In the genomic region with DNA sequence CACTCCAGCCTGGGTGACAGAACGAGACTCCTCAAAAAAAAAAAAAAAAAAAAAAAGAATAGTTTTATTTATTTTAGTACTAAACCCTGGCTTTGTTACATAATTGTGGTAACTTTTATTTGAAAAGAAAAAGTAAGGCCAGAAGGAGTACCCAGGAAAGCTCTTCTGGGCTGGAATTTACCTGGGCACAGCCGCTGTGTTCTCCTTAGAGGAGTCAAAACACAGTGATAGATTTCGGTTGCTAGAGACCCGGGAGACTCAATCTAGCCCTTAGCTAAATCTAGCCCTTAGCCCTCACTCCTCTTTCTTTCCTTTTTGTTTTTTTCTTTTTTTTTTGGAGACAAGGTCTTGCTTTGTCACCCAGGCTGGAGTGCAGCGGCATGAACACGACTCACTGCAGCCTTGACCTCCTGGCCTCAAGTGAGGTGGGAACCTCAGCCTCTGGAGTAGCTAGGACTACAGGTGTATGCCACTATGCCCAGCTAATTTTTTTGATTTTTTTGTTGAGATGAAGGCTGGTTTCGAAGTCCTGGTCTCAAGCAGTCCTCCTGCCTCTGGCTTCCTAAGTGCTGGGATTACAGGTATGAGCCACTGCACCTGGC, we compare ENCODE assay signal across 16 cellular contexts. TPM values are rescaled to one million over a fixed set of nuclear protein-coding genes. Genes with fewer than 3 reads are reported as not detected.
DNase-seq lines count a peak whose midpoint lies in the region; ATAC-seq and TF ChIP-seq lines count a peak whose summit lies in the region.
"Had no signal": no experiment of that assay in that cellular context is flagged by ENCODE, and none has a peak within 500 bp of the region (broad histone marks: within the 10 kb centered on the region; RNA-seq: fewer than 3 reads in every experiment).

No MANE protein-coding gene starts in this region.

- H3K9me3 ChIP-seq in CD4-positive, alpha-beta memory T cell (ENCODE audit: control insufficient read depth in 1 of 2, low read length in 2 of 2) = no peaks in the 10 kb centered on the region
- H3K9me3 ChIP-seq in HCT116 (ENCODE audit: control insufficient read depth in 1 of 2, insufficient read depth in 1 of 2, low read depth in 1 of 2, low read length in 2 of 2) = no peaks in the 10 kb centered on the region
- H3K9me3 ChIP-seq in MM.1S (replicated peaks; ENCODE audit: insufficient read depth, low read length) = no peaks in the 10 kb centered on the region
- H3K9me3 ChIP-seq: MG63 had no signal

- no peak overlapping the region for H3K27ac ChIP-seq in CD4-positive, alpha-beta memory T cell (ENCODE audit: low read depth, low read length)
- H3K27ac ChIP-seq in HCT116 (ENCODE audit: low read depth, low read length) = no peak overlapping the region
- no peak overlapping the region for H3K27ac ChIP-seq in MM.1S (ENCODE audit: low read length)
- H3K27ac ChIP-seq: PC-9 had no signal

- intact Hi-C loops in CD4-positive, alpha-beta memory T cell (cut with micrococcal nuclease) = no loop called here
- intact Hi-C loops in HCT116 (cut with micrococcal nuclease) = no loop called here

- peak overlapping the region in 1 of 8 donors; percentile 54 for H3K4me3 Mint-ChIP-seq in CD4-positive, alpha-beta memory T cell
- peak overlapping the region in 4 of 5 donors; percentile 7 to 64 (median 33) for H3K4me3 Mint-ChIP-seq in immature natural killer cell
- H3K4me3 Mint-ChIP-seq in progenitor cell of endocrine pancreas (ENCODE audit: low read depth) = no peak overlapping the region
- H3K4me3 Mint-ChIP-seq: CD8-positive, alpha-beta T cell had no signal

- H2AFZ ChIP-seq in HCT116 (ENCODE audit: low read depth, low read length, poor library complexity, severe bottlenecking) = no peak overlapping the region
- H2AFZ ChIP-seq in MM.1S (ENCODE audit: low read length) = no peak overlapping the region
- H2AFZ ChIP-seq: PC-9 had no signal

- POLR2A ChIA-PET in CD4-positive, alpha-beta memory T cell (lab: Charles Lee; ENCODE audit: partially characterized antibody) = interaction anchor here (0.6 to 2.3 kb wide), 5 partner anchors 8 to 395 kb away, joined by 3 to 7 read pairs (median 3); no protein-coding TSS in a partner anchor
- POLR2A ChIA-PET in HCT116 (lab: Charles Lee) = interaction anchor here (0.7 to 0.8 kb wide), 3 partner anchors 8 to 42 kb away, joined by 3 to 4 read pairs (median 3); no protein-coding TSS in a partner anchor

- no peaks in the 10 kb centered on the region for H3K27me3 Mint-ChIP-seq in CD4-positive, alpha-beta memory T cell
- H3K27me3 Mint-ChIP-seq in immature natural killer cell (ENCODE audit: low read depth in 3 of 3) = peaks cover 2 to 11% (median 4%) of the 10 kb centered on the region in 3 donors
- H3K27me3 Mint-ChIP-seq in progenitor cell of endocrine pancreas = no peaks in the 10 kb centered on the region

- no peak overlapping the region for H3K4me3 ChIP-seq in CD4-positive, alpha-beta memory T cell (ENCODE audit: low read length in 2 of 2)
- no peak overlapping the region for H3K4me3 ChIP-seq in HCT116 (replicated peaks in 1 of 2; ENCODE audit: low read depth in 1 of 2, low read length in 2 of 2)
- no peak overlapping the region for H3K4me3 ChIP-seq in MM.1S (ENCODE audit: low read length)
- H3K4me3 ChIP-seq: HAP-1, K562, MG63, PC-9 had no signal

- H3K9me2 ChIP-seq in HCT116 (ENCODE audit: insufficient read depth) = no peaks in the 10 kb centered on the region
- no peaks in the 10 kb centered on the region for H3K9me2 ChIP-seq in MM.1S (replicated peaks; ENCODE audit: insufficient read depth, low read length)

- TF ChIP-seq POLR2A in HCT116 (IDR thresholded peaks at IDR 0.05; ENCODE audit: borderline replicate concordance, extremely low read depth, insufficient read depth, insufficient read length) = no peak

- H3K27ac Mint-ChIP-seq in CD4-positive, alpha-beta memory T cell = peak overlapping the region in 5 of 7 donors; percentile 30 to 92 (median 45)
- H3K27ac Mint-ChIP-seq in immature natural killer cell (peak overlapping the region; percentile 79 to 96 (median 88)), progenitor cell of endocrine pancreas (peak overlapping the region; percentile 22)

- RAD21 ChIA-PET in HCT116 (lab: Charles Lee; ENCODE audit: low non-redundant PET in 1 of 2, low total read pairs in 2 of 2, uncharacterized antibody in 2 of 2, unreplicated experiment in 2 of 2) = no interaction called here

- H3K27me3 ChIP-seq in CD4-positive, alpha-beta memory T cell (ENCODE audit: insufficient read depth, low read length) = no peaks in the 10 kb centered on the region
- H3K27me3 ChIP-seq in HCT116 (ENCODE audit: insufficient read depth, low read length) = no peaks in the 10 kb centered on the region
- no peaks in the 10 kb centered on the region for H3K27me3 ChIP-seq in MM.1S (replicated peaks; ENCODE audit: insufficient read depth, low read length)
- H3K27me3 ChIP-seq: MG63 had no signal

- H3K4me1 Mint-ChIP-seq in CD4-positive, alpha-beta memory T cell = peaks cover 45 to 83% (median 67%) of the 10 kb centered on the region in 4 donors
- H3K4me1 Mint-ChIP-seq in immature natural killer cell = peaks cover 81 to 89% of the 10 kb centered on the region in 2 donors
- peaks cover 4% of the 10 kb centered on the region for H3K4me1 Mint-ChIP-seq in progenitor cell of endocrine pancreas (ENCODE audit: low read depth)

- TF ChIP-seq CTCF in HCT116 (IDR thresholded peaks at IDR 0.05 in 2 of 3, conservative IDR thresholded peaks at IDR 0.05 in 1 of 3; ENCODE audit: borderline replicate concordance in 1 of 3, insufficient read depth in 1 of 3, low read depth in 2 of 3, low read length in 2 of 3) = no peak
- TF ChIP-seq CTCF in progenitor cell of endocrine pancreas (IDR thresholded peaks at IDR 0.05; ENCODE audit: unreplicated experiment) = no peak
- TF ChIP-seq CTCF in MM.1S (IDR thresholded peaks at IDR 0.05; ENCODE audit: low read length) = no peak

- TF ChIP-seq RAD21 in HCT116 (IDR thresholded peaks at IDR 0.05; ENCODE audit: low read depth) = no peak

- peaks cover 7 to 14% of the 10 kb centered on the region in 2 donors for H3K36me3 Mint-ChIP-seq in CD4-positive, alpha-beta memory T cell
- no peaks in the 10 kb centered on the region for H3K36me3 Mint-ChIP-seq in immature natural killer cell
- H3K36me3 Mint-ChIP-seq in progenitor cell of endocrine pancreas (ENCODE audit: insufficient read depth) = peaks cover 24% of the 10 kb centered on the region

- no peak overlapping the region for H3K9ac ChIP-seq in HCT116 (ENCODE audit: low read length)
- H3K9ac ChIP-seq in MM.1S (ENCODE audit: low read length) = no peak overlapping the region

- H4K20me1 ChIP-seq in HCT116 (ENCODE audit: insufficient read depth) = no peaks in the 10 kb centered on the region
- no peaks in the 10 kb centered on the region for H4K20me1 ChIP-seq in MM.1S (ENCODE audit: insufficient read depth, low read length)

- peaks cover 0 to 4% (median 0%) of the 10 kb centered on the region in 8 donors for H3K9me3 Mint-ChIP-seq in CD4-positive, alpha-beta memory T cell
- H3K9me3 Mint-ChIP-seq in immature natural killer cell (no peaks in the 10 kb centered on the region), progenitor cell of endocrine pancreas (ENCODE audit: low read depth) (peaks cover 21% of the 10 kb centered on the region)
- H3K9me3 Mint-ChIP-seq: CD8-positive, alpha-beta T cell had no signal

- no peaks in the 10 kb centered on the region for H3K36me3 ChIP-seq in CD4-positive, alpha-beta memory T cell (ENCODE audit: insufficient read depth, low read length)
- H3K36me3 ChIP-seq in HCT116 (ENCODE audit: control insufficient read depth in 1 of 2, insufficient read depth in 2 of 2, low read length in 2 of 2) (no peaks in the 10 kb centered on the region), MM.1S (replicated peaks; ENCODE audit: insufficient read depth, low read length) (no peaks in the 10 kb centered on the region)
- H3K36me3 ChIP-seq: HAP-1, MG63 had no signal

- CTCF ChIA-PET in CD4-positive, alpha-beta memory T cell (lab: Charles Lee; ENCODE audit: partially characterized antibody) = interaction anchor here (0.5 to 1.8 kb wide), 5 partner anchors 8 to 48 kb away, joined by 3 to 5 read pairs (median 3); no protein-coding TSS in a partner anchor
- CTCF ChIA-PET in HCT116 (lab: Charles Lee) = no interaction called here

- DNase-seq in CD4-positive, alpha-beta memory T cell = no peak
- DNase-seq in HCT116 (ENCODE audit: low read depth, low spot score) = no peak
- no peak for DNase-seq in immature natural killer cell
- no peak for DNase-seq in progenitor cell of endocrine pancreas (ENCODE audit: low spot score, unreplicated experiment)
- DNase-seq in MM.1S = no peak
- no peak for DNase-seq in NOMO-1 treated with DMSO at 0.1 percent for 48 hours (lab: John Stamatoyannopoulos, UW; ENCODE audit: unreplicated experiment)
- DNase-seq: AML-193; CD8-positive, alpha-beta T cell; MG63; NCI-H1105; NCI-H1694 treated with DMSO at 0.1 percent for 48 hours; NCI-H446 had no signal

- H3K4me2 ChIP-seq in HCT116 (ENCODE audit: low read length) = peak overlapping the region; percentile 3; the same call in 1 of the 2 replicates
- no peak overlapping the region for H3K4me2 ChIP-seq in MM.1S (ENCODE audit: low read depth, low read length)
- H3K4me2 ChIP-seq: PC-9 had no signal

- no peaks in the 10 kb centered on the region for H3F3A ChIP-seq in MM.1S (ENCODE audit: insufficient read depth, low read length)

- BruUV-seq in HCT116 (replicated peaks; lab: Mats Ljungman, UMichigan) = no TSS peak

- H3K79me2 ChIP-seq in HCT116 (ENCODE audit: insufficient read depth, low read length) = 0 out of 2 replicates have a peak, but pooled peaks cover 6% of the 10 kb centered on the region
- peaks cover 15% of the 10 kb centered on the region for H3K79me2 ChIP-seq in MM.1S (ENCODE audit: low read length)

- peak; percentile 47; the same call in 1 of the 2 replicates for ATAC-seq in HCT116
- no peak for ATAC-seq in GM19452 (IDR thresholded peaks at IDR 0.05; ENCODE audit: unreplicated experiment)
- ATAC-seq: CD8-positive, alpha-beta T cell; K562 had no signal

- peaks cover 71% of the 10 kb centered on the region for H3K4me1 ChIP-seq in CD4-positive, alpha-beta memory T cell (ENCODE audit: insufficient read depth, low read length)
- H3K4me1 ChIP-seq in HCT116 (ENCODE audit: control insufficient read depth in 1 of 2, insufficient read depth in 2 of 2, low read length in 2 of 2) (peaks cover 8 to 9% of the 10 kb centered on the region in 2 experiments; a peak in 2 of 4 replicates), MM.1S (ENCODE audit: low read length) (no peaks in the 10 kb centered on the region)

TF ChIP-seq in HCT116, 20 proteins besides CTCF, POLR2A, EP300 and RAD21:
- TF ChIP-seq CBX3 (IDR thresholded peaks at IDR 0.05; ENCODE audit: low read depth) = no peak
- no peak for TF ChIP-seq SRF (IDR thresholded peaks at IDR 0.05; ENCODE audit: low read depth)
- TF ChIP-seq EGR1 (IDR thresholded peaks at IDR 0.05; ENCODE audit: low read depth) = no peak

RNA-seq across cellular contexts. Expression of a gene that starts 49.7 kb away (rescaled TPM):
- total RNA-seq in CD4-positive, alpha-beta memory T cell = 100 to 1,000 TPM; 259 to 280 TPM
- polyA plus RNA-seq in CD4-positive, alpha-beta memory T cell = 100 to 1,000 TPM in 1 of 2 donors, 10 to 100 TPM in 1; 14.2 to 120 TPM
- total RNA-seq in HCT116 (2021; ENCODE audit: unreplicated experiment) = 28.8 TPM
- polyA plus RNA-seq in HCT116 (2012) = 21.4 and 23.6 TPM in 2 replicates
- 100 to 1,000 TPM in 1 of 3 donors, 10 to 100 TPM in 2; 14.0 to 116 (median 20.0) TPM for polyA plus RNA-seq in immature natural killer cell
- 108 and 113 TPM in 2 replicates for total RNA-seq in progenitor cell of endocrine pancreas

Comparison
In these comparisons a context has a peak if more than half of its experiments do, and no peak if none do; other contexts are left out.
1. H3K27ac Mint-ChIP-seq: peak in every context shown above with its lines; median percentile 88 in immature natural killer cell; 45 in CD4-positive, alpha-beta memory T cell; 22 in progenitor cell of endocrine pancreas.